ENCODE assay signal across 8 cellular contexts in genomic region chr1:203861379-203862184, GRCh38.
DNase-seq lines count a peak whose midpoint lies in the region; ATAC-seq lines count a peak whose summit lies in the region.

Gene SNRPE (plus strand): TSS chr1:203861599. CDS start chr1:203861660, 61 bp downstream.

- peaks cover 31% of the 10 kb centered on the region for H3K36me3 Mint-ChIP-seq in central memory CD8-positive, alpha-beta T cell (ENCODE audit: insufficient read depth)

- ATAC-seq in GM19035 (IDR thresholded peaks at IDR 0.05; ENCODE audit: unreplicated experiment): peak; percentile 98
- ATAC-seq in HG03354 (IDR thresholded peaks at IDR 0.05; ENCODE audit: poor library complexity, severe bottlenecking, unreplicated experiment): peak; percentile 97
- peak; percentile 98 for ATAC-seq in central memory CD8-positive, alpha-beta T cell (replicated peaks; ENCODE audit: extremely low read depth, poor library complexity, severe bottlenecking)

- no peaks in the 10 kb centered on the region for H3K9me3 Mint-ChIP-seq in central memory CD8-positive, alpha-beta T cell

- DNase-seq in AML-193 (lab: John Stamatoyannopoulos, UW): peak; percentile 95 to 96
- DNase-seq in NCI-H446 (lab: John Stamatoyannopoulos, UW): peak; percentile 98 to 99
- DNase-seq in activated CD4-positive, CD25-positive, alpha-beta regulatory T cell treated with anti-CD3 and anti-CD28 coated beads, Interleukin-2, amount 50 U/mL, for 16 hours (ENCODE audit: low read depth, low spot score): peak; percentile 95
- peak; percentile 94 for DNase-seq in central memory CD8-positive, alpha-beta T cell (ENCODE audit: low spot score in 2 of 2)
- peak; percentile 99 for DNase-seq in islet precursor cell
- DNase-seq in stimulated activated CD4-positive, alpha-beta T cell treated with anti-CD3 and anti-CD28 coated beads, Interleukin-12 subunit alpha, Interleukin-12 subunit beta, amount 100 ng/mL, for 48 hours (ENCODE audit: low read depth in 2 of 3, low spot score in 1 of 3): peak; percentile 93 to 96 (median 94)

- peaks cover 13% of the 10 kb centered on the region for H3K4me1 Mint-ChIP-seq in central memory CD8-positive, alpha-beta T cell

- peak within 1 kb of the TSS; percentile 97 for H3K27ac Mint-ChIP-seq in central memory CD8-positive, alpha-beta T cell (ENCODE audit: low read depth)

- H3K27me3 Mint-ChIP-seq in central memory CD8-positive, alpha-beta T cell: no peaks in the 10 kb centered on the region

- H3K4me3 Mint-ChIP-seq in central memory CD8-positive, alpha-beta T cell: peak within 1 kb of the TSS; percentile 100

Comparison
In these comparisons a context has a peak if more than half of its experiments do, and no peak if none do; other contexts are left out.
1. Peak in every context shown above with its lines: DNase-seq and ATAC-seq.